Comparison of ENCODE assay signal across 12 cellular contexts in the genomic region with DNA sequence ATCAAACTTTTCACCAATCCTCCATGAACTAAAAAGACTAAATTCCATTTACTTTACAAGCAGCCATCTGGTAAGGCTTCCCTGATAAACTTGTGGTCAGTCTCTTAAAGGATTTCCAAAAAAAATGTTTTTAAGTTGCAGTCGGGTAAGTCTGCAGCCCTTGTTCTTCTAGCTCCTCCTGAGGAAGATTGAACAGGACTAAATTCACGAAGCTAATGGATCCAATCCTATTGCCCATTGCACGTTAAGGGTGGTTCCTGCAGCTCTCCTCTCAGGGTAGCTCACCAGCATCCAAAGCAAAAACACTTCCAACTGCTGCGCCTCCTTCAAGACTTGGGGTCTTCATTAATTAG. TPM values are rescaled to one million over a fixed set of nuclear protein-coding genes. Genes with fewer than 3 reads are reported as not detected.
DNase-seq lines count a peak whose midpoint lies in the region; ATAC-seq, FAIRE-seq and TF ChIP-seq lines count a peak whose summit lies in the region.
"Had no signal": no experiment of that assay in that cellular context is flagged by ENCODE, and none has a peak within 500 bp of the region (broad histone marks: within the 10 kb centered on the region; RNA-seq: fewer than 3 reads in every experiment).

No MANE protein-coding gene starts in this region.

- H3K27me3 ChIP-seq in duodenal mucosa (ENCODE audit: control insufficient read depth in 1 of 2, insufficient read depth in 2 of 2, low read length in 2 of 2) (no peaks in the 10 kb centered on the region), muscle layer of colon (ENCODE audit: control insufficient read depth in 1 of 2, insufficient read depth in 2 of 2, low read length in 2 of 2) (no peaks in the 10 kb centered on the region)

- POLR2A ChIA-PET in A549 (lab: Yijun Ruan, JAX) = interaction anchor here (1.3 to 6.3 kb wide), 3 partner anchors 135 to 358 kb away, joined by 4 to 48 read pairs (median 30); no protein-coding TSS in a partner anchor

- H3K9ac ChIP-seq in duodenal mucosa (ENCODE audit: low read depth in 1 of 2, low read length in 2 of 2) (peak overlapping the region; percentile 23 to 54), muscle layer of colon (ENCODE audit: low read length) (no peak overlapping the region)

- TF ChIP-seq RAD21 in A549 (conservative IDR thresholded peaks at IDR 0.05 in 1 of 2, IDR thresholded peaks at IDR 0.05 in 1 of 2) = no peak

- H3K36me3 ChIP-seq in duodenal mucosa (ENCODE audit: control insufficient read depth in 1 of 2, insufficient read depth in 2 of 2, low read length in 2 of 2) (peaks cover 0 to 8% of the 10 kb centered on the region in 2 donors), muscle layer of colon (ENCODE audit: insufficient read depth, low read length) (no peaks in the 10 kb centered on the region)

- no peak for FAIRE-seq in A549 (lab: Jason Lieb, UNC)
- FAIRE-seq: D721Med, GM19239 had no signal

- no peaks in the 10 kb centered on the region for H3K9me3 ChIP-seq in A549
- H3K9me3 ChIP-seq in duodenal mucosa (ENCODE audit: control insufficient read depth in 1 of 2, low read length in 2 of 2) = no peaks in the 10 kb centered on the region
- H3K9me3 ChIP-seq in muscle layer of colon (ENCODE audit: low read length) = no peaks in the 10 kb centered on the region

- H3K4me2 ChIP-seq in A549 = peak overlapping the region; percentile 92

- CTCF ChIA-PET in A549 (lab: Yijun Ruan, JAX) = interaction anchor here (0.7 to 11.4 kb wide), 11 partner anchors 8 to 474 kb away, joined by 3 to 116 read pairs (median 3); no protein-coding TSS in a partner anchor

- no peak for TF ChIP-seq POLR2A in A549 (IDR thresholded peaks at IDR 0.05; ENCODE audit: low read length)

- no peak for ATAC-seq in A549

- H3K4me1 ChIP-seq in A549 = peaks cover 42% of the 10 kb centered on the region
- H3K4me1 ChIP-seq in duodenal mucosa (ENCODE audit: control insufficient read depth in 1 of 2, insufficient read depth in 2 of 2, low read length in 2 of 2) = peaks cover 28 to 41% of the 10 kb centered on the region in 2 donors
- peaks cover 37% of the 10 kb centered on the region for H3K4me1 ChIP-seq in muscle layer of colon (ENCODE audit: insufficient read depth, low read length)

- no peak for TF ChIP-seq CTCF in A549 (IDR thresholded peaks at IDR 0.05)

- H3K4me3 ChIP-seq in A549 (peak overlapping the region; percentile 55; the same call in 2 of the 3 replicates), duodenal mucosa (ENCODE audit: low read depth in 1 of 2, low read length in 2 of 2) (peak overlapping the region; percentile 41 to 94), muscle layer of colon (ENCODE audit: low read depth in 1 of 2, low read length in 2 of 2) (peak overlapping the region in 1 of 2 donors; percentile 33)

- TF ChIP-seq EP300 in A549 (IDR thresholded peaks at IDR 0.05) = no peak

- no peak for DNase-seq in A549 (ENCODE audit: low read depth in 1 of 2, low spot score in 1 of 2)
- peak; percentile 71 for DNase-seq in NCI-H2196 (lab: John Stamatoyannopoulos, UW; ENCODE audit: unreplicated experiment)
- DNase-seq in DMS153 (lab: John Stamatoyannopoulos, UW) = no peak
- no peak for DNase-seq in anterior cingulate cortex (lab: John Stamatoyannopoulos, UW)
- no peak for DNase-seq in NCI-H748 treated with DMSO at 0.1 percent for 48 hours (lab: John Stamatoyannopoulos, UW)
- no peak for DNase-seq in islet precursor cell
- DNase-seq: activated CD8-positive, alpha-beta memory T cell treated with anti-CD3 and anti-CD28 coated beads, Interleukin-2, amount 50 U/mL, for 4 hours; stimulated activated CD4-positive, alpha-beta T cell treated with anti-CD3 and anti-CD28 coated beads, Interleukin-4, amount 100 ng/mL, for 1 hour had no signal

- WGBS in A549 (ENCODE audit: missing lambda C conversion rate) = 90% methylated on average over 4 of the region's 4 CpGs

- H3K27ac ChIP-seq in A549 (peak overlapping the region; percentile 5 to 99; a peak in 2 of 6 replicates), duodenal mucosa (ENCODE audit: low read depth, low read length) (peak overlapping the region; percentile 37), muscle layer of colon (ENCODE audit: low read depth, low read length) (peak overlapping the region; percentile 36)

TF ChIP-seq in A549, 52 proteins besides CTCF, POLR2A, EP300 and RAD21:
- TF ChIP-seq FOSB (CRISPR knock-in tag; IDR thresholded peaks at IDR 0.05) (no peak), KDM5A (IDR thresholded peaks at IDR 0.05) (no peak), CHD2 (IDR thresholded peaks at IDR 0.05; ENCODE audit: low read length, partially characterized antibody) (no peak), POLR2AphosphoS2 (conservative IDR thresholded peaks at IDR 0.05; ENCODE audit: low read length) (no peak)

RNA-seq across cellular contexts. Expression of a gene that starts 2.8 kb away (rescaled TPM):
- polyA plus RNA-seq in A549 (2011; rRNA removed) = 34.5 and 66.6 TPM in 2 replicates
- polyA plus RNA-seq in A549 (2012; cell fraction: cytosol; rRNA removed) = 65.0 and 95.5 TPM in 2 replicates
- 226 and 239 TPM in 2 replicates for polyA plus RNA-seq in A549 (2012; cell fraction: nucleus; rRNA removed)
- 6.1 to 8.5 TPM (median 8.3 TPM) in 3 replicates for polyA plus RNA-seq in A549 (2017; fragmentation: RNase III; extraction: RNeasy Plus Mini Kit Qiagen cat#74134 plus additional on column Dnase treatment)
- polyA minus RNA-seq in A549 (2011; rRNA and poly(A)+ RNA removed) = 34.8 and 42.3 TPM in 2 replicates
